ENCODE assay signal across 8 cellular contexts in the genomic region with DNA sequence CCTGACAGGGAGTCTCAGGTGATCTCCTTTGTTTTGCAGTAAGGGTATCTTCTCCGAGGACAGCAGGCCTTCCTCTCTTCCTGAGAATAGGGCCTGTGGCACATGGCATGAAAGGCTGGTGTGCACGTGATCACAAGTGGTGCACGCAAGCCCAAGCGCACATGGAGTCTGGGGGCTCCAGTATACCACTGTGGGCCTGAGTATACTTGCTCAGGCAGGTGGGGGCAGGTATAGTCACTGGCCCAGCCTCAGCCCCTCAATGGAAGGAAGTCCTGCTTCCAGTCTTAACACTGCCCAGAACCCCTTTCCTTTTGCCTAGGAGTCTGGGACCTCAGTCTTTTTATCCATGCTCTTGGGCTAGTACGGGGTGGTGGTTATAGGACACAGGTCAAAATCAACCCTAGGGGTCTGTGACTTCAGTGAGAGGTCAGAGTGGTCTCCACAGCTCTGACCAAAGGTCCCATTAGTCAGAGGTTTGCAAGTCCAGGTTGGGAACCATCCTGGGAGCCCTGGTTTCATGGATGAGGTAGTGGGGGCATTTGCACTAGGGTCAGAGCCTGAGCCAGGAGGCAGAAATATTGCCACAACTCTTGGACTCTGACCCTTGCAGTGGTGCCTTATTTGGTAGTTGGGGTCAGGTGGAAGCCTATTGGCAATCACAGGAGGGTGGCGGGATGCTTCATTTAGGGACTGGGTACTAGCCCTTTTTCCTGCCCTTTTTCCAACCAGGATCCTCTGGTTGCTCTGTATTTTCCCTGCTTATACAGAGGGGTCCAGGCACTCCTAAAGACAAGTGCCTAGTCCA. TPM values are rescaled to one million over a fixed set of nuclear protein-coding genes. Genes with fewer than 3 reads are reported as not detected.
DNase-seq lines count a peak whose midpoint lies in the region; ATAC-seq and TF ChIP-seq lines count a peak whose summit lies in the region.

No MANE protein-coding gene starts in this region.

- H3K27me3 Mint-ChIP-seq in activated naive CD4-positive, alpha-beta T cell treated with anti-CD3 and anti-CD28 coated beads for 36 hours (ENCODE audit: low read depth): no peaks in the 10 kb centered on the region

- H3K36me3 ChIP-seq in right lobe of liver (peaks cover 0 to 13% (median 7%) of the 10 kb centered on the region in 4 donors), transverse colon (peaks cover 0 to 9% (median 2%) of the 10 kb centered on the region in 4 donors)

- H3K4me1 ChIP-seq in right lobe of liver: peaks cover 0 to 33% (median 14%) of the 10 kb centered on the region in 4 donors
- H3K4me1 ChIP-seq in transverse colon: peaks cover 15 to 29% (median 24%) of the 10 kb centered on the region in 4 donors

- no peak for TF ChIP-seq EP300 in transverse colon (IDR thresholded peaks at IDR 0.05; ENCODE audit: low read depth)

- H3K9me3 ChIP-seq in right lobe of liver (no peaks in the 10 kb centered on the region), transverse colon (no peaks in the 10 kb centered on the region)

- peaks cover 14% of the 10 kb centered on the region for H3K36me3 Mint-ChIP-seq in activated naive CD4-positive, alpha-beta T cell treated with anti-CD3 and anti-CD28 coated beads for 36 hours (ENCODE audit: low read depth)

- TF ChIP-seq POLR2A in right lobe of liver (IDR thresholded peaks at IDR 0.05) (peak; percentile 10), transverse colon (IDR thresholded peaks at IDR 0.05) (no peak)

- no peaks in the 10 kb centered on the region for H3K9me3 Mint-ChIP-seq in activated naive CD4-positive, alpha-beta T cell treated with anti-CD3 and anti-CD28 coated beads for 36 hours

- peak overlapping the region; percentile 83 for H3K4me3 Mint-ChIP-seq in activated naive CD4-positive, alpha-beta T cell treated with anti-CD3 and anti-CD28 coated beads for 36 hours

- CTCF ChIA-PET in activated naive CD4-positive, alpha-beta T cell treated with anti-CD3 and anti-CD28 coated beads for 36 hours (lab: Charles Lee): no interaction called here

- WGBS in right lobe of liver (ENCODE audit: insufficient coverage, low coverage, low lambda C conversion rate, missing lambda C conversion rate): 48% methylated on average over 3 of the region's 6 CpGs
- WGBS in transverse colon (ENCODE audit: low coverage in 1 of 2), 2 donors: 95% methylated on average over 6 of the region's 6 CpGs; no CpG with 5 or more reads in 1 of the 2 donors

- H3K27ac Mint-ChIP-seq in activated naive CD4-positive, alpha-beta T cell treated with anti-CD3 and anti-CD28 coated beads for 36 hours: peak overlapping the region; percentile 83

- TF ChIP-seq CTCF in astrocyte of the cerebellum (IDR thresholded peaks at IDR 0.05; ENCODE audit: low read depth, low read length, missing control alignments) (no peak), right lobe of liver (IDR thresholded peaks at IDR 0.05) (no peak), transverse colon (IDR thresholded peaks at IDR 0.05) (no peak)

- H3K4me1 Mint-ChIP-seq in activated naive CD4-positive, alpha-beta T cell treated with anti-CD3 and anti-CD28 coated beads for 36 hours (ENCODE audit: low read depth): peaks cover 26% of the 10 kb centered on the region

- peak overlapping the region in 2 of 3 donors; percentile 82 to 84 for H3K27ac ChIP-seq in right lobe of liver
- H3K27ac ChIP-seq in transverse colon: peak overlapping the region; percentile 82 to 92 (median 90)

- H3K4me3 ChIP-seq in astrocyte of the cerebellum (ENCODE audit: low read depth, low read length) (peak overlapping the region; percentile 81), right lobe of liver (peak overlapping the region; percentile 85 to 92 (median 90)), transverse colon (peak overlapping the region in 2 of 4 donors; percentile 75 to 100)

- DNase-seq in activated naive CD4-positive, alpha-beta T cell treated with anti-CD3 and anti-CD28 coated beads for 36 hours: no peak
- DNase-seq in activated naive CD4-positive, alpha-beta T cell treated with anti-CD3 and anti-CD28 coated beads, Interleukin-2, amount 50 U/mL, for 16 hours: no peak
- DNase-seq in astrocyte of the cerebellum (ENCODE audit: low read depth) (no peak), right lobe of liver (peak in 1 of 3 donors; percentile 70), transverse colon (no peak), cerebellar nuclear complex (lab: John Stamatoyannopoulos, UW) (no peak), NCI-H187 (lab: John Stamatoyannopoulos, UW) (no peak)
- DNase-seq in effector CD8-positive, alpha-beta T cell (lab: John Stamatoyannopoulos, UW): no peak

- ATAC-seq in right lobe of liver: peak; percentile 35 to 69 (median 54)

- H3K27me3 ChIP-seq in right lobe of liver (no peaks in the 10 kb centered on the region), transverse colon (no peaks in the 10 kb centered on the region)

- in situ Hi-C loops in astrocyte of the cerebellum (cut with HindIII; ENCODE audit: low sequenced_read_pairs): no loop called here
- in situ Hi-C loops in transverse colon (cut with MboI; ENCODE audit: low pct_ligation_motif_present in 1 of 4, low pct_unique_long_range_greater_than_20kb in 1 of 4, low sequenced_read_pairs in 3 of 4): loop anchor here in 3 of 4 donors (5.0 to 25.0 kb wide), 3 partner anchors 45 to 278 kb away; partner anchors contain the start of genes NICN1 (in 2 of the 3) and USP19 (in 1 of the 3)

- intact Hi-C loops in activated naive CD4-positive, alpha-beta T cell treated with anti-CD3 and anti-CD28 coated beads for 36 hours (cut with micrococcal nuclease): loop anchor here (2.0 to 5.0 kb wide), 2 partner anchors 46 to 145 kb away; partner anchors contain the start of genes NDUFAF3 and USP19
- intact Hi-C loops in right lobe of liver (cut with DNase I): no loop called here
- intact Hi-C loops in transverse colon (cut with DNase I; ENCODE audit: low total_unique reads): loop anchor here (10.0 kb wide), 1 partner anchor 288 kb away; no protein-coding TSS in a partner anchor

RNA-seq across cellular contexts. Expression of gene CCDC71, which starts 0.8 kb away (rescaled TPM):
- total RNA-seq in activated naive CD4-positive, alpha-beta T cell treated with anti-CD3 and anti-CD28 coated beads for 36 hours: 10 to 100 TPM; 11.8 to 12.8 TPM
- 10 to 100 TPM in 2 of 6 experiments, 1 to 10 TPM in 4; 8.0 to 18.9 (median 8.6) TPM for total RNA-seq in right lobe of liver
- 10 to 100 TPM; 26.2 to 33.9 (median 31.3) TPM for total RNA-seq in transverse colon

RNA-seq across cellular contexts. Expression of gene KLHDC8B, which starts 4.4 kb away (rescaled TPM):
- 1 to 10 TPM; 1.8 to 2.4 TPM for total RNA-seq in activated naive CD4-positive, alpha-beta T cell treated with anti-CD3 and anti-CD28 coated beads for 36 hours
- total RNA-seq in right lobe of liver (10 to 100 TPM; 10.4 to 15.2 (median 11.5) TPM), transverse colon (10 to 100 TPM in 2 of 4 donors, 1 to 10 TPM in 2; 4.5 to 23.5 (median 13.4) TPM)

RNA-seq across cellular contexts. Expression of gene LAMB2, which starts 34.1 kb away (rescaled TPM):
- not detected for total RNA-seq in activated naive CD4-positive, alpha-beta T cell treated with anti-CD3 and anti-CD28 coated beads for 36 hours
- 100 to 1,000 TPM; 129 to 192 (median 163) TPM for total RNA-seq in right lobe of liver
- total RNA-seq in transverse colon: 100 to 1,000 TPM; 141 to 290 (median 177) TPM

RNA-seq across cellular contexts. Expression of gene USP19, which starts 46.3 kb away (rescaled TPM):
- total RNA-seq in activated naive CD4-positive, alpha-beta T cell treated with anti-CD3 and anti-CD28 coated beads for 36 hours: 10 to 100 TPM; 44.3 to 46.5 TPM
- total RNA-seq in right lobe of liver: 10 to 100 TPM; 28.0 to 39.0 (median 34.1) TPM
- total RNA-seq in transverse colon: 10 to 100 TPM; 66.5 to 86.2 (median 71.7) TPM

Comparison
In these comparisons a context has a peak if more than half of its experiments do, and no peak if none do; other contexts are left out.
1. RNA of gene LAMB2, which starts 34.1 kb away (total RNA-seq): 141 to 290 TPM in transverse colon and 129 to 192 TPM in right lobe of liver; not detected in activated naive CD4-positive, alpha-beta T cell treated with anti-CD3 and anti-CD28 coated beads for 36 hours; every median in the first group is over 10 times any median in the second.
2. intact Hi-C loops: an anchor here in activated naive CD4-positive, alpha-beta T cell treated with anti-CD3 and anti-CD28 coated beads for 36 hours (2.0 to 5.0 kb wide) and transverse colon (10.0 kb wide); none called in right lobe of liver.